7 cellular contexts compared by ENCODE assay signal in genomic region chr15:68751622-68752021, GRCh38.
"Had no signal": no experiment of that assay in that cellular context is flagged by ENCODE, and none has a peak within 500 bp of the region (broad histone marks: within the 10 kb centered on the region; RNA-seq: fewer than 3 reads in every experiment).

No MANE protein-coding gene starts in this region.

- DNase-seq: H9, HCEC 1CT had no signal

- H3K4me1 Mint-ChIP-seq: GM23338, H9 had no signal

- H3K4me2 ChIP-seq: GM23338 had no signal

- H3K4me3 Mint-ChIP-seq: GM23338, H9, IgD-negative memory B cell had no signal

- H3K27ac Mint-ChIP-seq: GM23338, H9, IgD-negative memory B cell had no signal

- H3K4me3 ChIP-seq: GM23338 had no signal

- FAIRE-seq: H1, H54, HTR-8/SVneo had no signal

- H3K9me3 Mint-ChIP-seq: GM23338 had no signal

- H3K36me3 Mint-ChIP-seq: IgD-negative memory B cell had no signal

- ATAC-seq: GM23338 had no signal

- H2AFZ ChIP-seq: GM23338 had no signal
